In the genomic region with DNA sequence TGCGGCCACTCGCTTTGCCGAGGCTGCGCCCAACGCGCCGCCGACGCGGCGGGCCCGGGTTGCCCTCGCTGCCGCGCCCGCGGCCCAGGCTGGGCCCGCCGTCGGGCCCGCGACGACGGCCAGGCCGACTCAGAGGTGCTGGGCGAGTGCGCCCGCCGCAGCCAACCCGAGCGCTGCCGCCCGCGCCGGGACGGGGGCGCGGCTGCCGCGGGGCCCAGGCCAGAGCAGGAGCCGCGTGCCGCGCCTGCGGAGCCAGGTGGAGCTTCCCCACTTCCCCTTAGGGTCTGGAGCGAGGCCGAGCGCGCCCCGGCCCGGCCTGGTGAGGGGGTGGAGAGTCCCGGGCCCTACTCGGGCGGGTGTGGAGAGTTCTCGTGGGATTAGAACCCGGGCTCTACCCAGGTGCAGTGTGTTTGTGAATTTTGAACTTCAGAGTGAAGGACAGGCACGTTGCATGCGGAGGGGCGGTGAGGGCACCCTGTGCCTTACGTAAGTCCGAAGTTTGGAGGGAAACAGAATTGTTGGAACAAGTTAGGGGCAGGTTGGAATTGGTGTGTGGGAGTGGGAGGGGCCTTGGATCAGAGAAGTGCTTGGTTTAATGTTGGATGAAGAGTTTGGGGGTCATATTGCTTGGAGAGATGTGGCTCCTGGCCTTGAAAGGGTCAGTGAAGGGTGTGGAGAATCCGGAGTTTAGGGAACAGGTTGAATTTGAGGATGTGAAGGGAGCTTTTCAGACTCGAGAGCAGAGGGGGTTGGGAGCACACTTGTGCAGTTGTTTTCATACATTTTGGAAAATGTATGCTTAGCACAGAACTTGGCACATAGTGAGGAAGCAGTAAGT, we compare ENCODE assay signal across 8 cellular contexts. TPM values are rescaled to one million over a fixed set of nuclear protein-coding genes. Genes with fewer than 3 reads are reported as not detected.
A peak's percentile ranks its signal among the peaks of the same experiment; 100 is the strongest.
DNase-seq lines count a peak whose midpoint lies in the region; ATAC-seq and TF ChIP-seq lines count a peak whose summit lies in the region.

No MANE protein-coding gene starts in this region.

- TF ChIP-seq CTCF in RWPE2 (IDR thresholded peaks at IDR 0.05; ENCODE audit: poor library complexity, severe bottlenecking), result no peak
- no peak for TF ChIP-seq CTCF in glutamatergic neuron (IDR thresholded peaks at IDR 0.05; ENCODE audit: partially characterized antibody, unreplicated experiment)
- TF ChIP-seq CTCF in osteocyte (IDR thresholded peaks at IDR 0.05), result no peak

- H3K9me3 Mint-ChIP-seq in glutamatergic neuron (ENCODE audit: unreplicated experiment) (peaks cover 2% of the 10 kb centered on the region), osteocyte (ENCODE audit: unreplicated experiment) (no peaks in the 10 kb centered on the region)

- ATAC-seq in GM19324 (IDR thresholded peaks at IDR 0.05; ENCODE audit: low FRiP score, unreplicated experiment) (peak; percentile 68), HG03432 (IDR thresholded peaks at IDR 0.05; ENCODE audit: unreplicated experiment) (peak; percentile 63), RWPE2 (ENCODE audit: low read depth) (peak; percentile 34), aorta (ENCODE audit: low FRiP score) (peak; percentile 67)

- peak overlapping the region; percentile 94 for H3K4me3 ChIP-seq in RWPE2 (ENCODE audit: severe bottlenecking)
- peak overlapping the region; percentile 91 to 94 for H3K4me3 ChIP-seq in aorta (ENCODE audit: low read length in 2 of 2)

- 0 to 1% methylated on average over 23 to 63 of the region's 63 CpGs for WGBS in aorta, 2 donors

- DNase-seq in CMK (ENCODE audit: low read depth) (peak; percentile 58), RWPE2 (ENCODE audit: low spot score) (no peak), glutamatergic neuron (peak; percentile 44), osteocyte (ENCODE audit: extremely low spot score, unreplicated experiment) (no peak), aorta (peak; percentile 63 to 85)
- DNase-seq in activated gamma-delta T cell treated with anti-CD3 and anti-CD28 coated beads, Interleukin-2, amount 50 U/mL, for 16 hours (ENCODE audit: low read depth), result peak; percentile 28

- intact Hi-C loops in aorta (cut with DNase I), result loop anchor here in 1 of 2 donors (5.0 to 10.0 kb wide), 2 partner anchors 157 to 495 kb away; a partner anchor contains a TSS

- H3K4me1 ChIP-seq in RWPE2 (ENCODE audit: insufficient read depth, poor library complexity, severe bottlenecking) (peaks cover 19% of the 10 kb centered on the region), aorta (ENCODE audit: control insufficient read depth in 1 of 2, insufficient read depth in 2 of 2, low read length in 2 of 2) (no peaks in the 10 kb centered on the region)

- H3K4me1 Mint-ChIP-seq in glutamatergic neuron (ENCODE audit: low read depth, unreplicated experiment), result peaks cover 9% of the 10 kb centered on the region
- H3K4me1 Mint-ChIP-seq in osteocyte (ENCODE audit: unreplicated experiment), result peaks cover 35% of the 10 kb centered on the region

- no peaks in the 10 kb centered on the region for H3K36me3 ChIP-seq in RWPE2 (ENCODE audit: low read depth)
- no peaks in the 10 kb centered on the region for H3K36me3 ChIP-seq in aorta (ENCODE audit: control insufficient read depth in 1 of 2, insufficient read depth in 2 of 2, low read length in 1 of 2)

- H3K27me3 Mint-ChIP-seq in glutamatergic neuron (ENCODE audit: unreplicated experiment) (peaks cover 6% of the 10 kb centered on the region), osteocyte (ENCODE audit: unreplicated experiment) (no peaks in the 10 kb centered on the region)

- H3K27ac ChIP-seq in RWPE2 (ENCODE audit: poor library complexity, severe bottlenecking) (peak overlapping the region; percentile 81), aorta (ENCODE audit: low read depth in 1 of 2, low read length in 2 of 2) (peak overlapping the region; percentile 46 to 83)

- H3K4me3 Mint-ChIP-seq in glutamatergic neuron (ENCODE audit: unreplicated experiment) (peak overlapping the region; percentile 92), osteocyte (ENCODE audit: unreplicated experiment) (peak overlapping the region; percentile 91)

- H3K9me3 ChIP-seq in RWPE2 (ENCODE audit: severe bottlenecking) (no peaks in the 10 kb centered on the region), aorta (ENCODE audit: control insufficient read depth, low read length) (no peaks in the 10 kb centered on the region)

- H3K36me3 Mint-ChIP-seq in glutamatergic neuron (ENCODE audit: unreplicated experiment), result no peaks in the 10 kb centered on the region
- no peaks in the 10 kb centered on the region for H3K36me3 Mint-ChIP-seq in osteocyte (ENCODE audit: unreplicated experiment)

- H3K27me3 ChIP-seq in RWPE2 (ENCODE audit: insufficient read depth, poor library complexity, severe bottlenecking) (no peaks in the 10 kb centered on the region), aorta (ENCODE audit: control insufficient read depth in 1 of 2, insufficient read depth in 2 of 2, low read length in 1 of 2) (no peaks in the 10 kb centered on the region)

- H3K27ac Mint-ChIP-seq in glutamatergic neuron (ENCODE audit: unreplicated experiment), result peak overlapping the region; percentile 77
- peak overlapping the region; percentile 80 for H3K27ac Mint-ChIP-seq in osteocyte (ENCODE audit: unreplicated experiment)

RNA-seq across cellular contexts. Expression of a gene that starts 0.7 kb away (rescaled TPM):
- 7.1 TPM for total RNA-seq in glutamatergic neuron (ENCODE audit: unreplicated experiment)
- total RNA-seq in osteocyte, result 15.5 and 16.3 TPM in 2 replicates
- 10 to 100 TPM; 19.8 to 23.6 TPM for total RNA-seq in aorta
- 1 to 10 TPM; 2.6 to 6.5 TPM for polyA plus RNA-seq in aorta

RNA-seq across cellular contexts. Expression of a gene that starts 18.1 kb away (rescaled TPM):
- total RNA-seq in glutamatergic neuron (ENCODE audit: unreplicated experiment), result not detected
- not detected in 2 replicates for total RNA-seq in osteocyte
- total RNA-seq in aorta, result 10 to 100 TPM in 1 of 2 donors, 1 to 10 TPM in 1; 4.1 to 14.5 TPM
- polyA plus RNA-seq in aorta, result under 1 TPM in 1 of 2 donors, not detected in 1; 0.23 TPM

Comparison
In these comparisons a context has a peak if more than half of its experiments do, and no peak if none do; other contexts are left out.
1. DNase-seq: peak in CMK (single experiment), activated gamma-delta T cell treated with anti-CD3 and anti-CD28 coated beads, Interleukin-2, amount 50 U/mL, for 16 hours (single experiment), glutamatergic neuron (single experiment) and aorta (2 of 2); none in RWPE2 (single experiment) and osteocyte (single experiment).
2. Peak in every context shown above with its lines, with median percentiles within 50 percentile points of each other: ATAC-seq.